In the genomic region with DNA sequence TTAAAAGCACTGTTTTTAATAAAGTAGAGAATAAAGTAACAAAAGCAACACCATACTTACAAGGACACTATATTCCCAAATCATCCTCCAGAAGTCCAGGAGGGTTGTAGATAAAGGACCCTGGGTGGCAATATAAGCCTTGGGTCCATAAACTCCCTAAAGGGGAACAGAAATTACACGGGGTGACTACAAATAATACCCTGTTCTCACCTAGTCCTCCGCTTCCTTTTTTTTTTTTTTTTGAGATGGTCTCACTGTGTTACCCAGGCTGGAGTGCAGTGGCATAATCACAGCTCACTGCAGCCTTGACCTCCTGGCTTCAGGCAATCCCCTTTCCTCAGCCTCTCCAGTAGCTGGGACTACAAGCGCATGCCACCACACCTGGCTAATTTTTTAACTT, we compare ENCODE assay signal across 1 cellular context.
TF ChIP-seq lines count a peak whose summit lies in the region.

No MANE protein-coding gene starts in this region.

TF ChIP-seq in WTC11, 78 proteins besides CTCF, POLR2A, EP300 and RAD21 (continued from another document):
- TF ChIP-seq, protein P1, sequence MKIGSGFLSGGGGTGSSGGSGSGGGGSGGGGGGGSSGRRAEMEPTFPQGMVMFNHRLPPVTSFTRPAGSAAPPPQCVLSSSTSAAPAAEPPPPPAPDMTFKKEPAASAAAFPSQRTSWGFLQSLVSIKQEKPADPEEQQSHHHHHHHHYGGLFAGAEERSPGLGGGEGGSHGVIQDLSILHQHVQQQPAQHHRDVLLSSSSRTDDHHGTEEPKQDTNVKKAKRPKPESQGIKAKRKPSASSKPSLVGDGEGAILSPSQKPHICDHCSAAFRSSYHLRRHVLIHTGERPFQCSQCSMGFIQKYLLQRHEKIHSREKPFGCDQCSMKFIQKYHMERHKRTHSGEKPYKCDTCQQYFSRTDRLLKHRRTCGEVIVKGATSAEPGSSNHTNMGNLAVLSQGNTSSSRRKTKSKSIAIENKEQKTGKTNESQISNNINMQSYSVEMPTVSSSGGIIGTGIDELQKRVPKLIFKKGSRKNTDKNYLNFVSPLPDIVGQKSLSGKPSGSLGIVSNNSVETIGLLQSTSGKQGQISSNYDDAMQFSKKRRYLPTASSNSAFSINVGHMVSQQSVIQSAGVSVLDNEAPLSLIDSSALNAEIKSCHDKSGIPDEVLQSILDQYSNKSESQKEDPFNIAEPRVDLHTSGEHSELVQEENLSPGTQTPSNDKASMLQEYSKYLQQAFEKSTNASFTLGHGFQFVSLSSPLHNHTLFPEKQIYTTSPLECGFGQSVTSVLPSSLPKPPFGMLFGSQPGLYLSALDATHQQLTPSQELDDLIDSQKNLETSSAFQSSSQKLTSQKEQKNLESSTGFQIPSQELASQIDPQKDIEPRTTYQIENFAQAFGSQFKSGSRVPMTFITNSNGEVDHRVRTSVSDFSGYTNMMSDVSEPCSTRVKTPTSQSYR (CRISPR knock-in tag; IDR thresholded peaks at IDR 0.05), result no peak
- TF ChIP-seq ZNF423 (CRISPR knock-in tag; IDR thresholded peaks at IDR 0.05) (no peak), SOX15 (CRISPR knock-in tag; IDR thresholded peaks at IDR 0.05) (no peak), RELA (CRISPR knock-in tag; IDR thresholded peaks at IDR 0.05; ENCODE audit: borderline replicate concordance) (no peak), USF1 (CRISPR knock-in tag; IDR thresholded peaks at IDR 0.05) (no peak), CREB1 (CRISPR knock-in tag; IDR thresholded peaks at IDR 0.05) (no peak), KAT7 (CRISPR knock-in tag; IDR thresholded peaks at IDR 0.05; ENCODE audit: borderline replicate concordance) (no peak), ATF1 (CRISPR knock-in tag; IDR thresholded peaks at IDR 0.05) (no peak), RORB (CRISPR knock-in tag; IDR thresholded peaks at IDR 0.05) (no peak), NFE2L1 (CRISPR knock-in tag; IDR thresholded peaks at IDR 0.05) (no peak), CDX4 (CRISPR knock-in tag; IDR thresholded peaks at IDR 0.05; ENCODE audit: borderline replicate concordance) (no peak), FOXJ3 (CRISPR knock-in tag; IDR thresholded peaks at IDR 0.05; ENCODE audit: borderline replicate concordance) (no peak)
- TF ChIP-seq, protein P2, sequence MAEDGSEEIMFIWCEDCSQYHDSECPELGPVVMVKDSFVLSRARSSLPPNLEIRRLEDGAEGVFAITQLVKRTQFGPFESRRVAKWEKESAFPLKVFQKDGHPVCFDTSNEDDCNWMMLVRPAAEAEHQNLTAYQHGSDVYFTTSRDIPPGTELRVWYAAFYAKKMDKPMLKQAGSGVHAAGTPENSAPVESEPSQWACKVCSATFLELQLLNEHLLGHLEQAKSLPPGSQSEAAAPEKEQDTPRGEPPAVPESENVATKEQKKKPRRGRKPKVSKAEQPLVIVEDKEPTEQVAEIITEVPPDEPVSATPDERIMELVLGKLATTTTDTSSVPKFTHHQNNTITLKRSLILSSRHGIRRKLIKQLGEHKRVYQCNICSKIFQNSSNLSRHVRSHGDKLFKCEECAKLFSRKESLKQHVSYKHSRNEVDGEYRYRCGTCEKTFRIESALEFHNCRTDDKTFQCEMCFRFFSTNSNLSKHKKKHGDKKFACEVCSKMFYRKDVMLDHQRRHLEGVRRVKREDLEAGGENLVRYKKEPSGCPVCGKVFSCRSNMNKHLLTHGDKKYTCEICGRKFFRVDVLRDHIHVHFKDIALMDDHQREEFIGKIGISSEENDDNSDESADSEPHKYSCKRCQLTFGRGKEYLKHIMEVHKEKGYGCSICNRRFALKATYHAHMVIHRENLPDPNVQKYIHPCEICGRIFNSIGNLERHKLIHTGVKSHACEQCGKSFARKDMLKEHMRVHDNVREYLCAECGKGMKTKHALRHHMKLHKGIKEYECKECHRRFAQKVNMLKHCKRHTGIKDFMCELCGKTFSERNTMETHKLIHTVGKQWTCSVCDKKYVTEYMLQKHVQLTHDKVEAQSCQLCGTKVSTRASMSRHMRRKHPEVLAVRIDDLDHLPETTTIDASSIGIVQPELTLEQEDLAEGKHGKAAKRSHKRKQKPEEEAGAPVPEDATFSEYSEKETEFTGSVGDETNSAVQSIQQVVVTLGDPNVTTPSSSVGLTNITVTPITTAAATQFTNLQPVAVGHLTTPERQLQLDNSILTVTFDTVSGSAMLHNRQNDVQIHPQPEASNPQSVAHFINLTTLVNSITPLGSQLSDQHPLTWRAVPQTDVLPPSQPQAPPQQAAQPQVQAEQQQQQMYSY (CRISPR knock-in tag; IDR thresholded peaks at IDR 0.05), result no peak
